18 cellular contexts compared by ENCODE assay signal in the genomic region with DNA sequence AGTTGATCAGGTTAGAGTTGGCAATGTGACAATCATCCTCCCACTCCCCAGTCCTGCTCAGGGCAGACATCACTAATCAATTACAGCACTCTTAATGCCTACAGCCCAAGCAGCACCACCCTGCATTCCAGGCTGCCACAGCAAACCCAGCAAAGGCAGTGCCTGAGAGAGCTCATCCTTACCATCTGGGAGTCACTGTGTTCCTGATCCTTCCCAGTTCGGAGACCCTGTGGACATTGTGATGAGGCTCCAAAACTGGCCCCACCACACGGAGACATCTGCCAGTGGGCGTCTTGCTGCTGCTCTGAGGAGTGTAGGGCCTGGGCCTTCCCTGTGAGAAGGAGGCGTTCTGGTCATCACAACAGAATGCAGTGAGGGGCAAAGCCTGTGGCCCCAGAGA.
"Had no signal": no experiment of that assay in that cellular context is flagged by ENCODE, and none has a peak within 500 bp of the region (broad histone marks: within the 10 kb centered on the region; RNA-seq: fewer than 3 reads in every experiment).

No MANE protein-coding gene starts in this region.

- H3K9me3 ChIP-seq: SK-N-SH had no signal

- DNase-seq: KBM-7, MV-4-11, NCI-H1048, NCI-H1105, NCI-H1417, NCI-H1436 treated with DMSO at 0.1 percent for 48 hours, NCI-H1694, NCI-H187 treated with DMSO at 0.1 percent for 48 hours, NCI-H2029 treated with DMSO at 0.1 percent for 48 hours, NCI-H2107, NCI-H2227 treated with DMSO at 0.1 percent for 48 hours, NCI-H524, NCI-H526 treated with DMSO at 0.1 percent for 48 hours, NCI-H774, Right ventricle myocardium superior, RPMI8226, SK-N-SH had no signal

- FAIRE-seq: RCC 7860 had no signal
